ENCODE assay signal across 1 cellular context in genomic region chr5:96692436-96692835, GRCh38.
TF ChIP-seq lines count a peak whose summit lies in the region.

No MANE protein-coding gene starts in this region.

TF ChIP-seq in SK-N-SH, 30 proteins besides CTCF, POLR2A, EP300 and RAD21 (continued from another document):
- no peak for TF ChIP-seq TCF12 (IDR thresholded peaks at IDR 0.05)
- no peak for TF ChIP-seq IRF3 (IDR thresholded peaks at IDR 0.05; ENCODE audit: low read depth, low read length)
- no peak for TF ChIP-seq TAF1 (IDR thresholded peaks at IDR 0.05; ENCODE audit: borderline replicate concordance, low read depth, low read length)
TF ChIP-seq in SK-N-SH: peak in this region for 0.
